In the genomic region with DNA sequence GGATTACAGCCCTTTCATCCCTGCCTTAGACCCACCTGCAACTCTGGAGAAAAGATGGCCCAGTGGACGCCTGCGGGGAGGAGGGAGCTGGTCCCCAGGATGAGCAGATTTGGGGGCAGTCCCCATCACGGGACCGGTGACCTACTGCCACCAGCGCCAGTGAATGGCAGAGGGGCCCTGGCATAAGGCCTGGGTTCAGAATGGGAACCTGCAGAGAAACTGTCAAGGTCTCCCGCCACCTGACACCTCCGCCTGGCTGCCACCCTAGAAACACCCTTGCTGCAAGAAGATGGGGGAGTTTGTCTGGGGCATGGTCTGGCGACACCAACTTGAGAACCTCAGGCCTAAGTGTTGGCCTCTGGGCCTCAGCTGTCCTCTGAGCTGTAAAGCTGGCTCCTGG, we compare ENCODE assay signal across 11 cellular contexts.
DNase-seq lines count a peak whose midpoint lies in the region; ATAC-seq and TF ChIP-seq lines count a peak whose summit lies in the region.
"Had no signal": no experiment of that assay in that cellular context is flagged by ENCODE, and none has a peak within 500 bp of the region (broad histone marks: within the 10 kb centered on the region; RNA-seq: fewer than 3 reads in every experiment).

No MANE protein-coding gene starts in this region.

- ATAC-seq in stimulated activated memory B cell treated with anti-CD40 and anti-IgM and Interleukin-4, amounts not matched to agents 10 μg/mL and 1 μg/mL and 100 μg/mL, for 72 hours = no peak
- ATAC-seq: natural killer cell treated with Interleukin-12 subunit alpha and Interleukin-12 subunit beta and Interleukin-15 and Interleukin-18, amount 100 ng/mL, for 72 hours had no signal

- H3K4me1 Mint-ChIP-seq in stimulated activated memory B cell treated with anti-CD40 and anti-IgM and Interleukin-4, amounts not matched to agents 10 μg/mL and 1 μg/mL and 100 μg/mL, for 72 hours = peaks cover 85% of the 10 kb centered on the region

- H3K9me3 Mint-ChIP-seq in stimulated activated memory B cell treated with anti-CD40 and anti-IgM and Interleukin-4, amounts not matched to agents 10 μg/mL and 1 μg/mL and 100 μg/mL, for 72 hours = no peaks in the 10 kb centered on the region
- H3K9me3 Mint-ChIP-seq: natural killer cell treated with Interleukin-12 subunit alpha and Interleukin-12 subunit beta and Interleukin-15 and Interleukin-18, amount 100 ng/mL, for 72 hours; T-helper 1 cell treated with Interleukin-12 subunit alpha and Interleukin-12 subunit beta and Interleukin-4 antibody, amounts not matched to agents 30 μg/mL and 1 μg/mL, for 36 hours had no signal

- DNase-seq in adrenal gland = no peak
- no peak for DNase-seq in NCI-H2081 (lab: John Stamatoyannopoulos, UW)
- no peak for DNase-seq in NCI-H748 treated with DMSO at 0.1 percent for 48 hours (lab: John Stamatoyannopoulos, UW)
- no peak for DNase-seq in posterior vena cava (ENCODE audit: low spot score)
- no peak for DNase-seq in HAP-1 (ENCODE audit: low spot score in 2 of 2)
- DNase-seq: activated effector memory CD4-positive, alpha-beta T cell treated with Interleukin-2 at 50 U/mL for 16 hours had no signal

- WGBS in adrenal gland, 4 donors = 83 to 94% (median 86%) methylated on average over 1 to 8 of the region's 8 CpGs

- H3K27me3 ChIP-seq in HUES6 (ENCODE audit: control insufficient read depth, insufficient read depth, low read length) (no peaks in the 10 kb centered on the region), adrenal gland (no peaks in the 10 kb centered on the region), iPS-20b (ENCODE audit: insufficient read depth, low read length) (no peaks in the 10 kb centered on the region), HAP-1 (ENCODE audit: low read depth) (no peaks in the 10 kb centered on the region)

- H3K4me3 Mint-ChIP-seq in stimulated activated memory B cell treated with anti-CD40 and anti-IgM and Interleukin-4, amounts not matched to agents 10 μg/mL and 1 μg/mL and 100 μg/mL, for 72 hours = no peak overlapping the region
- H3K4me3 Mint-ChIP-seq: T-helper 1 cell treated with Interleukin-12 subunit alpha and Interleukin-12 subunit beta and Interleukin-4 antibody, amounts not matched to agents 30 μg/mL and 1 μg/mL, for 36 hours had no signal

- TF ChIP-seq CTCF in adrenal gland (IDR thresholded peaks at IDR 0.05) = no peak

- TF ChIP-seq POLR2A in adrenal gland (IDR thresholded peaks at IDR 0.05) = no peak

- H3K9me3 ChIP-seq in HUES6 (ENCODE audit: control insufficient read depth, insufficient read depth, low read depth, low read length) (no peaks in the 10 kb centered on the region), adrenal gland (replicated peaks in 1 of 3) (no peaks in the 10 kb centered on the region), iPS-20b (ENCODE audit: insufficient read depth, low read depth, low read length) (no peaks in the 10 kb centered on the region), HAP-1 (no peaks in the 10 kb centered on the region)

- in situ Hi-C loops in HAP-1 (cut with MboI; ENCODE audit: low sequenced_read_pairs) = no loop called here

- intact Hi-C loops in adrenal gland (cut with DNase I) = loop anchor here in 1 of 2 donors (5.0 kb wide), 1 partner anchor 44 kb away; no protein-coding TSS in a partner anchor
- intact Hi-C loops in posterior vena cava (cut with DNase I) = loop anchor here in 1 of 2 donors (5.0 kb wide), 1 partner anchor 44 kb away; no protein-coding TSS in a partner anchor

- H3K27ac Mint-ChIP-seq in stimulated activated memory B cell treated with anti-CD40 and anti-IgM and Interleukin-4, amounts not matched to agents 10 μg/mL and 1 μg/mL and 100 μg/mL, for 72 hours = peak overlapping the region; percentile 61

- H3K4me1 ChIP-seq in HUES6 (ENCODE audit: control insufficient read depth, insufficient read depth, low read length) (peaks cover 89% of the 10 kb centered on the region), adrenal gland (replicated peaks in 1 of 2) (peaks cover 43 to 100% of the 10 kb centered on the region in 2 donors), iPS-20b (ENCODE audit: insufficient read depth, low read length) (peaks cover 62% of the 10 kb centered on the region), HAP-1 (peaks cover 16% of the 10 kb centered on the region)

- H3K27ac ChIP-seq in HUES6 (ENCODE audit: low read depth, low read length) (no peak overlapping the region), adrenal gland (peak overlapping the region in 4 of 5 donors; percentile 60 to 83 (median 80)), iPS-20b (ENCODE audit: low read length) (peak overlapping the region; percentile 23)

- H3K4me3 ChIP-seq in HUES6 (ENCODE audit: low read depth, low read length) (no peak overlapping the region), adrenal gland (no peak overlapping the region), iPS-20b (ENCODE audit: low read length) (no peak overlapping the region), HAP-1 (no peak overlapping the region)

- no peaks in the 10 kb centered on the region for H3K27me3 Mint-ChIP-seq in stimulated activated memory B cell treated with anti-CD40 and anti-IgM and Interleukin-4, amounts not matched to agents 10 μg/mL and 1 μg/mL and 100 μg/mL, for 72 hours
- H3K27me3 Mint-ChIP-seq: natural killer cell treated with Interleukin-12 subunit alpha and Interleukin-12 subunit beta and Interleukin-15 and Interleukin-18, amount 100 ng/mL, for 72 hours had no signal

- H3K36me3 Mint-ChIP-seq in stimulated activated memory B cell treated with anti-CD40 and anti-IgM and Interleukin-4, amounts not matched to agents 10 μg/mL and 1 μg/mL and 100 μg/mL, for 72 hours = peaks cover 28% of the 10 kb centered on the region
- H3K36me3 Mint-ChIP-seq: natural killer cell treated with Interleukin-12 subunit alpha and Interleukin-12 subunit beta and Interleukin-15 and Interleukin-18, amount 100 ng/mL, for 72 hours had no signal

- peak overlapping the region; percentile 9 for H3K9ac ChIP-seq in HUES6 (ENCODE audit: low read length)
- no peak overlapping the region for H3K9ac ChIP-seq in iPS-20b (ENCODE audit: low read depth, low read length)

- no peaks in the 10 kb centered on the region for H3K36me3 ChIP-seq in HUES6 (ENCODE audit: control insufficient read depth, insufficient read depth, low read length)
- no peaks in the 10 kb centered on the region for H3K36me3 ChIP-seq in adrenal gland (replicated peaks in 1 of 2)
- no peaks in the 10 kb centered on the region; the same call in 1 of the 2 replicates for H3K36me3 ChIP-seq in iPS-20b (ENCODE audit: insufficient read depth, low read depth, low read length)
- no peaks in the 10 kb centered on the region for H3K36me3 ChIP-seq in HAP-1 (replicated peaks)
